ENCODE assay signal across 11 cellular contexts in the genomic region with DNA sequence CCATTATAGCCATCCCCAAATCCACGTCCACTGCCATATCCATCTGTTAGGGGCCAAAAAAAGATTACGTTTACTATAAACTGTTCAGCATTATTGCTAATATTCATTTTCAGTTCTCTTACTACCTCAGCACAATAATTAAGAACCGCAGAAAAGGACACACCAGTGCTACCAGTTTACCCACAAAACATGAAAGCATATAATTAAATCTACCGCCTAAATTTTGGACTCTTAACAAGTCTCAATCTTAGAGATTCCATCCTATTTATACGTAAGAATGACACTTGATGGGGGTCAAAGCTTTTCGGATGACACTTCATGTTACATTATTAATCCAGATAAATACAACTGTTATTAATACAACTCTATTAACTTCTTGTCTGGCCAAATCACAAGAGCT. TPM values are rescaled to one million over a fixed set of nuclear protein-coding genes. Genes with fewer than 3 reads are reported as not detected.
DNase-seq lines count a peak whose midpoint lies in the region; ATAC-seq, FAIRE-seq and TF ChIP-seq lines count a peak whose summit lies in the region.
"Had no signal": no experiment of that assay in that cellular context is flagged by ENCODE, and none has a peak within 500 bp of the region (broad histone marks: within the 10 kb centered on the region; RNA-seq: fewer than 3 reads in every experiment).

No MANE protein-coding gene starts in this region.

- SMC1A ChIA-PET in GM12878 (lab: Charles Lee; ENCODE audit: uncharacterized antibody, unreplicated experiment), result interaction anchor here (1.2 to 11.0 kb wide), 10 partner anchors 8 to 303 kb away, joined by 3 to 198 read pairs (median 24); no protein-coding TSS in a partner anchor

- H3K27ac ChIP-seq in CD4-positive, CD25-positive, alpha-beta regulatory T cell (ENCODE audit: insufficient read depth, low read length, poor library complexity, severe bottlenecking), result peak overlapping the region; percentile 56
- no peak overlapping the region for H3K27ac ChIP-seq in GM12878 (ENCODE audit: control insufficient read depth, insufficient read depth)
- H3K27ac ChIP-seq in muscle layer of duodenum (ENCODE audit: low read length), result peak overlapping the region; percentile 36
- no peak overlapping the region for H3K27ac ChIP-seq in RWPE1

- CTCF ChIA-PET in GM12878 (lab: Yijun Ruan, JAX) (interaction anchor here (2.6 to 13.1 kb wide), 6 partner anchors 29 to 302 kb away, joined by 9 to 203 read pairs (median 33); a partner anchor contains a TSS), RWPE1 (lab: Yijun Ruan, JAX) (no interaction called here)

- peak overlapping the region; percentile 70 for H3K4me2 ChIP-seq in GM12878 (ENCODE audit: control insufficient read depth, insufficient read depth)

- H3K27me3 ChIP-seq in CD4-positive, CD25-positive, alpha-beta regulatory T cell (ENCODE audit: control insufficient read depth, insufficient read depth, low read length), result no peaks in the 10 kb centered on the region
- no peaks in the 10 kb centered on the region for H3K27me3 ChIP-seq in GM12878 (replicated peaks in 1 of 2; ENCODE audit: control insufficient read depth in 2 of 2, insufficient read depth in 2 of 2, low read length in 1 of 2)
- H3K27me3 ChIP-seq in muscle layer of duodenum (ENCODE audit: low read depth, low read length), result no peaks in the 10 kb centered on the region

- no peak for FAIRE-seq in GM12878 (lab: Jason Lieb, UNC)

- TF ChIP-seq RAD21 in GM12878 (IDR thresholded peaks at IDR 0.05; ENCODE audit: insufficient read depth, low read depth, low read length), result no peak

- peak overlapping the region; percentile 13; the same call in 1 of the 2 replicates for H3K9ac ChIP-seq in GM12878 (ENCODE audit: control insufficient read depth, insufficient read depth, low read length)

- H3K27me3 Mint-ChIP-seq in CD4-positive, CD25-positive, alpha-beta regulatory T cell, result peaks cover 22% of the 10 kb centered on the region
- H3K27me3 Mint-ChIP-seq in IgD-negative memory B cell, result no peaks in the 10 kb centered on the region

- peaks cover 74% of the 10 kb centered on the region for H3K36me3 ChIP-seq in CD4-positive, CD25-positive, alpha-beta regulatory T cell (ENCODE audit: control insufficient read depth, insufficient read depth, low read length)
- H3K36me3 ChIP-seq in GM12878 (ENCODE audit: control insufficient read depth in 2 of 2, insufficient read depth in 2 of 2, low read length in 1 of 2) (peaks cover 7 to 46% of the 10 kb centered on the region in 2 experiments), muscle layer of duodenum (ENCODE audit: control insufficient read depth in 1 of 2, insufficient read depth in 2 of 2, low read length in 2 of 2) (peaks cover 56 to 75% of the 10 kb centered on the region in 2 donors)

- H3K4me1 ChIP-seq in CD4-positive, CD25-positive, alpha-beta regulatory T cell (ENCODE audit: control insufficient read depth, insufficient read depth, low read length, poor library complexity, severe bottlenecking), result peaks cover 70% of the 10 kb centered on the region
- H3K4me1 ChIP-seq in GM12878 (ENCODE audit: control insufficient read depth, insufficient read depth, low read length), result peaks cover 25% of the 10 kb centered on the region
- peaks cover 42 to 59% of the 10 kb centered on the region in 2 donors for H3K4me1 ChIP-seq in muscle layer of duodenum (ENCODE audit: control insufficient read depth in 1 of 2, insufficient read depth in 2 of 2, low read length in 2 of 2)

- H3K4me3 ChIP-seq in CD4-positive, CD25-positive, alpha-beta regulatory T cell (ENCODE audit: low read depth, low read length), result peak overlapping the region; percentile 100
- H3K4me3 ChIP-seq in GM12878, result peak overlapping the region; percentile 67
- peak overlapping the region; percentile 40 to 58 for H3K4me3 ChIP-seq in muscle layer of duodenum (ENCODE audit: low read depth in 1 of 2, low read length in 2 of 2)

- no peak for DNase-seq in CD4-positive, CD25-positive, alpha-beta regulatory T cell
- DNase-seq in GM12878 (ENCODE audit: low read depth, low spot score) (no peak), NCI-H2081 (lab: John Stamatoyannopoulos, UW) (no peak), NCI-H1436 (lab: John Stamatoyannopoulos, UW) (no peak), RWPE1 (ENCODE audit: low spot score) (no peak)
- DNase-seq: DMS79 treated with DMSO at 0.1 percent for 48 hours, NCI-H1105, Right ventricle myocardium superior had no signal

- TF ChIP-seq EP300 in GM12878 (IDR thresholded peaks at IDR 0.05; ENCODE audit: borderline replicate concordance in 1 of 2, control insufficient read depth in 1 of 2, low read depth in 2 of 2, low read length in 2 of 2), result no peak

- peaks cover 82% of the 10 kb centered on the region for H3K36me3 Mint-ChIP-seq in CD4-positive, CD25-positive, alpha-beta regulatory T cell
- peaks cover 18% of the 10 kb centered on the region for H3K36me3 Mint-ChIP-seq in IgD-negative memory B cell

- RAD21 ChIA-PET in GM12878 (lab: Charles Lee; ENCODE audit: unreplicated experiment), result interaction anchor here (1.2 to 12.7 kb wide), 5 partner anchors 38 to 113 kb away, joined by 6 to 164 read pairs (median 54); a partner anchor contains a TSS

- no TSS peak for BruUV-seq in GM12878 (replicated peaks; lab: Mats Ljungman, UMichigan)

- in situ Hi-C loops in GM12878 (cut with MboI), result loop anchor here (5.0 to 10.0 kb wide), 3 partner anchors 169 to 304 kb away; no protein-coding TSS in a partner anchor

- intact Hi-C loops in GM12878 (cut with micrococcal nuclease; ENCODE audit: unreplicated experiment), result no loop called here

- TF ChIP-seq POLR2A in GM12878 (IDR thresholded peaks at IDR 0.05; ENCODE audit: low read depth, low read length), result no peak

- peak overlapping the region; percentile 80 to 97 (median 86) for H3K4me3 Mint-ChIP-seq in CD4-positive, CD25-positive, alpha-beta regulatory T cell
- peak overlapping the region; percentile 55 to 100 (median 86) for H3K4me3 Mint-ChIP-seq in IgD-negative memory B cell

- no peak overlapping the region for H2AFZ ChIP-seq in GM12878 (ENCODE audit: control insufficient read depth, low read depth, low read length)

- TF ChIP-seq CTCF in GM12878 (IDR thresholded peaks at IDR 0.05 in 2 of 3, conservative IDR thresholded peaks at IDR 0.05 in 1 of 3; ENCODE audit: control insufficient read depth in 2 of 3, extremely low read depth in 1 of 3, insufficient read depth in 1 of 3, low read depth in 3 of 3, low read length in 3 of 3) (no peak), RWPE1 (conservative IDR thresholded peaks at IDR 0.05; ENCODE audit: low read depth) (no peak)

- peaks cover 54 to 84% (median 63%) of the 10 kb centered on the region in 4 donors for H3K4me1 Mint-ChIP-seq in CD4-positive, CD25-positive, alpha-beta regulatory T cell
- peaks cover 52 to 71% (median 53%) of the 10 kb centered on the region in 3 donors for H3K4me1 Mint-ChIP-seq in IgD-negative memory B cell

- H3K9me3 ChIP-seq in CD4-positive, CD25-positive, alpha-beta regulatory T cell (ENCODE audit: control insufficient read depth in 2 of 2, low read length in 2 of 2), result no peaks in the 10 kb centered on the region
- H3K9me3 ChIP-seq in GM12878 (replicated peaks; ENCODE audit: control insufficient read depth, insufficient read depth, low read length) (no peaks in the 10 kb centered on the region; the same call in 2 of the 3 replicates), muscle layer of duodenum (ENCODE audit: control insufficient read depth in 1 of 2, low read length in 2 of 2) (no peaks in the 10 kb centered on the region)

- H3K9me3 Mint-ChIP-seq in CD4-positive, CD25-positive, alpha-beta regulatory T cell, result peaks cover 0 to 7% (median 0%) of the 10 kb centered on the region in 7 donors
- H3K9me3 Mint-ChIP-seq in IgD-negative memory B cell, result peaks cover 0 to 2% (median 0%) of the 10 kb centered on the region in 3 donors

- peaks cover 96% of the 10 kb centered on the region for H3K79me2 ChIP-seq in GM12878 (ENCODE audit: control insufficient read depth, insufficient read depth, low read length)

- no peak for ATAC-seq in CD4-positive, CD25-positive, alpha-beta regulatory T cell (ENCODE audit: low read depth in 2 of 2)
- ATAC-seq in GM12878 (no peak), GM19397 (IDR thresholded peaks at IDR 0.05; ENCODE audit: unreplicated experiment) (no peak)

- peaks cover 8% of the 10 kb centered on the region for H4K20me1 ChIP-seq in GM12878 (ENCODE audit: control insufficient read depth, insufficient read depth)

- POLR2A ChIA-PET in GM12878 (lab: Charles Lee), result interaction anchor here (1.7 to 12.7 kb wide), 3 partner anchors 13 to 43 kb away, joined by 6 to 206 read pairs (median 9); a partner anchor contains a TSS
- POLR2A ChIA-PET in RWPE1 (lab: Yijun Ruan, JAX; ENCODE audit: low non-redundant PET), result no interaction called here

- 18% methylated on average over 6 of the region's 6 CpGs for WGBS in GM12878 (ENCODE audit: insufficient coverage, insufficient replicate concordance, low lambda C conversion rate, missing lambda C conversion rate)

- H3K27ac Mint-ChIP-seq in CD4-positive, CD25-positive, alpha-beta regulatory T cell, result peak overlapping the region; percentile 44 to 81 (median 66)
- peak overlapping the region in 2 of 3 donors; percentile 57 to 100 for H3K27ac Mint-ChIP-seq in IgD-negative memory B cell

RNA-seq across cellular contexts. Expression of a gene that starts 4.7 kb away (rescaled TPM):
- 465 TPM for total RNA-seq in CD4-positive, CD25-positive, alpha-beta regulatory T cell
- polyA plus RNA-seq in CD4-positive, CD25-positive, alpha-beta regulatory T cell, result 100 to 1,000 TPM; 506 to 541 (median 520) TPM
- polyA plus RNA-seq in IgD-negative memory B cell (708 TPM), GM12878 (2011; rRNA removed) (721 and 1,149 TPM in 2 replicates), GM12878 (2014; fragmentation: Illumina TruSeq; extraction: Trizol) (1,357 and 1,719 TPM in 2 replicates), GM12878 (2014; fragmentation: Nextera tagmentation; extraction: Ambion mirVana) (1,000 to 10,000 TPM in 1 of 2 experiments, 100 to 1,000 TPM in 1; 726 to 1,124 TPM), GM12878 (2014; rRNA removed) (1,063 and 1,240 TPM in 2 replicates), GM12878 (2016; fragmentation: Nextera tagmentation; extraction: Ambion mirVana) (1,000 to 10,000 TPM; 1,359 to 1,396 TPM)
- 404 and 419 TPM in 2 replicates for total RNA-seq in GM12878 (2013; cell fraction: nucleolus; rRNA removed)
- total RNA-seq in GM12878 (2014; rRNA removed) (295 and 319 TPM in 2 replicates), GM12878 (2014; rRNA removed; fragmentation: Illumina TruSeq; extraction: Trizol) (603 and 632 TPM in 2 replicates), GM12878 (2021) (699 and 740 TPM in 2 replicates)
- 532 TPM for polyA plus RNA-seq in GM12878 (2011; ENCODE audit: low read depth)
- 265 and 307 TPM in 2 replicates for polyA plus RNA-seq in GM12878 (2011; cell fraction: cytosol; rRNA removed)
- polyA plus RNA-seq in GM12878 (2011; cell fraction: nucleus; rRNA removed), result 577 and 864 TPM in 2 replicates
- 686 TPM in 2 replicates for polyA plus RNA-seq in GM12878 (2012)
- 198 and 212 TPM in 2 replicates for polyA minus RNA-seq in GM12878 (2011; rRNA and poly(A)+ RNA removed)
- polyA minus RNA-seq in GM12878 (2011; cell fraction: cytosol; rRNA and poly(A)+ RNA removed), result 167 and 191 TPM in 2 replicates
- polyA minus RNA-seq in GM12878 (2011; cell fraction: nucleus; rRNA and poly(A)+ RNA removed), result 133 and 235 TPM in 2 replicates

RNA-seq across cellular contexts. Expression of a gene that starts 5.7 kb away (rescaled TPM):
- total RNA-seq in CD4-positive, CD25-positive, alpha-beta regulatory T cell, result 115 TPM
- polyA plus RNA-seq in CD4-positive, CD25-positive, alpha-beta regulatory T cell, result 100 to 1,000 TPM in 3 of 4 donors, 10 to 100 TPM in 1; 89.1 to 135 (median 125) TPM
- polyA plus RNA-seq in IgD-negative memory B cell (68.7 TPM), GM12878 (2011; rRNA removed) (238 and 407 TPM in 2 replicates), GM12878 (2014; fragmentation: Illumina TruSeq; extraction: Trizol) (307 and 369 TPM in 2 replicates), GM12878 (2014; fragmentation: Nextera tagmentation; extraction: Ambion mirVana) (100 to 1,000 TPM; 205 to 247 TPM), GM12878 (2014; rRNA removed) (191 and 239 TPM in 2 replicates), GM12878 (2016; fragmentation: Nextera tagmentation; extraction: Ambion mirVana) (100 to 1,000 TPM; 205 to 212 TPM)
- 188 TPM in 2 replicates for total RNA-seq in GM12878 (2013; cell fraction: nucleolus; rRNA removed)
- total RNA-seq in GM12878 (2014; rRNA removed) (153 and 181 TPM in 2 replicates), GM12878 (2014; rRNA removed; fragmentation: Illumina TruSeq; extraction: Trizol) (303 and 305 TPM in 2 replicates), GM12878 (2021) (194 and 201 TPM in 2 replicates)
- 71.4 TPM for polyA plus RNA-seq in GM12878 (2011; ENCODE audit: low read depth)
- 70.7 and 72.5 TPM in 2 replicates for polyA plus RNA-seq in GM12878 (2011; cell fraction: cytosol; rRNA removed)
- polyA plus RNA-seq in GM12878 (2011; cell fraction: nucleus; rRNA removed), result 112 and 122 TPM in 2 replicates
- polyA plus RNA-seq in GM12878 (2012), result 150 and 167 TPM in 2 replicates
- 44.8 and 66.0 TPM in 2 replicates for polyA minus RNA-seq in GM12878 (2011; rRNA and poly(A)+ RNA removed)
- polyA minus RNA-seq in GM12878 (2011; cell fraction: cytosol; rRNA and poly(A)+ RNA removed), result 27.1 and 39.7 TPM in 2 replicates
- polyA minus RNA-seq in GM12878 (2011; cell fraction: nucleus; rRNA and poly(A)+ RNA removed), result 83.8 and 123 TPM in 2 replicates

RNA-seq across cellular contexts. Expression of a gene that starts 43.9 kb away (rescaled TPM):
- 10.9 TPM for total RNA-seq in CD4-positive, CD25-positive, alpha-beta regulatory T cell
- 10 to 100 TPM in 3 of 4 donors, 1 to 10 TPM in 1; 8.8 to 13.9 (median 13.2) TPM for polyA plus RNA-seq in CD4-positive, CD25-positive, alpha-beta regulatory T cell
- polyA plus RNA-seq in IgD-negative memory B cell (4.9 TPM), GM12878 (2011; rRNA removed) (34.9 and 45.3 TPM in 2 replicates), GM12878 (2014; fragmentation: Illumina TruSeq; extraction: Trizol) (21.6 and 24.9 TPM in 2 replicates), GM12878 (2014; fragmentation: Nextera tagmentation; extraction: Ambion mirVana) (1 to 10 TPM; 4.9 to 8.9 TPM), GM12878 (2014; rRNA removed) (10.2 and 11.5 TPM in 2 replicates), GM12878 (2016; fragmentation: Nextera tagmentation; extraction: Ambion mirVana) (1 to 10 TPM; 4.4 to 6.8 TPM)
- total RNA-seq in GM12878 (2013; cell fraction: nucleolus; rRNA removed), result 31.0 and 35.3 TPM in 2 replicates
- total RNA-seq in GM12878 (2014; rRNA removed) (17.2 and 17.4 TPM in 2 replicates), GM12878 (2014; rRNA removed; fragmentation: Illumina TruSeq; extraction: Trizol) (21.0 and 21.2 TPM in 2 replicates), GM12878 (2021) (14.5 and 15.7 TPM in 2 replicates)
- 4.8 TPM for polyA plus RNA-seq in GM12878 (2011; ENCODE audit: low read depth)
- 11.7 and 17.7 TPM in 2 replicates for polyA plus RNA-seq in GM12878 (2011; cell fraction: cytosol; rRNA removed)
- 14.0 and 14.4 TPM in 2 replicates for polyA plus RNA-seq in GM12878 (2011; cell fraction: nucleus; rRNA removed)
- 6.8 and 11.8 TPM in 2 replicates for polyA plus RNA-seq in GM12878 (2012)
- polyA minus RNA-seq in GM12878 (2011; rRNA and poly(A)+ RNA removed), result 20.6 and 35.0 TPM in 2 replicates
- polyA minus RNA-seq in GM12878 (2011; cell fraction: cytosol; rRNA and poly(A)+ RNA removed), result 11.5 and 11.9 TPM in 2 replicates
- 11.0 and 12.6 TPM in 2 replicates for polyA minus RNA-seq in GM12878 (2011; cell fraction: nucleus; rRNA and poly(A)+ RNA removed)

Comparison
In these comparisons a context has a peak if more than half of its experiments do, and no peak if none do; other contexts are left out.
1. H3K27ac ChIP-seq: peak in CD4-positive, CD25-positive, alpha-beta regulatory T cell (single experiment) and muscle layer of duodenum (single experiment); none in GM12878 (single experiment) and RWPE1 (single experiment).
2. H3K4me3 ChIP-seq: peak in every context shown above with its lines; median percentile 100 in CD4-positive, CD25-positive, alpha-beta regulatory T cell; 67 in GM12878; 49 in muscle layer of duodenum.